Comparison of ENCODE assay signal across 8 cellular contexts in the genomic region with DNA sequence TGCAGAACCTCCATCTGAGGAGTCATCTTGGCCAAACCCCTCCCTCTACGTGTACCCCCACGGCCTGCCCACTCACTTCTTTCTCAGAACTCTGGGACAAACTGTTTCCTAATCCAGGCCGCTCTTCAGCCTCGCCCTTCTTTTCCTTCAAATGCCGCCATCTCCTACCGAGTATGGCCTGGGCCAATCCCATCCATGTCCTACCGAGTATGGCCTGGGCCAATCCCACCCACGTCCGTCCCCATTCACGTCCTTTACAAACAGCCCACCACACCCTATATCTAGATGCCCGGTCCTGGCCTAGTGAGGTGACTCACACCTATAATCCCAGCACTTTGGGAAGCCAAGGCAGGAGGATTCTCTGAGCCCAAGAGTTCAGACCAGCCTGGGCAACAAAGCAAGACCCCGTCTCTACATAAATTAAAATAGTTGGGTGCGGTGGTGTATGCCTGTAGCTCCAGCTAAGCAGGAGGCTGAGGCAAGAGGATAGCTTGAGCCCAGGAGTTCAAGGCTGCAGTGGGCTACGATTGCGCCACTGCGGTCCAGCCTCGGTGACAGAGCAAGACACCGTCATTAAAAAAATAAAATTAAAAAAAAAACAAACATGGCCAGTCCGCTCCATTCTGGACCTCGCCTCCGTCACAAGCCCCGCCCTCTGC. TPM values are rescaled to one million over a fixed set of nuclear protein-coding genes. Genes with fewer than 3 reads are reported as not detected.
A peak's percentile ranks its signal among the peaks of the same experiment; 100 is the strongest.
DNase-seq lines count a peak whose midpoint lies in the region; ATAC-seq, FAIRE-seq and TF ChIP-seq lines count a peak whose summit lies in the region.

No MANE protein-coding gene starts in this region.

- H3K4me3 ChIP-seq in bronchial epithelial cell (ENCODE audit: low read depth, low read length), result peak overlapping the region; percentile 65
- H3K4me3 ChIP-seq in mucosa of rectum (ENCODE audit: low read length in 2 of 2), result peak overlapping the region; percentile 79 to 84

- ATAC-seq in stimulated activated naive CD8-positive, alpha-beta T cell treated with anti-CD3 and anti-CD28 coated beads, Interleukin-15, Interleukin-2, amounts not matched to agents 100 U/mL and 50 U/mL, for 24 hours, result no peak

- no peaks in the 10 kb centered on the region for H3K36me3 Mint-ChIP-seq in stimulated activated naive CD8-positive, alpha-beta T cell treated with anti-CD3 and anti-CD28 coated beads, Interleukin-15, Interleukin-2, amounts not matched to agents 100 ng/mL and 50 ng/mL, for 24 hours (ENCODE audit: low read depth)

- H3K36me3 ChIP-seq in bronchial epithelial cell (ENCODE audit: control insufficient read depth, insufficient read depth, low read length), result peaks cover 1% of the 10 kb centered on the region
- H3K36me3 ChIP-seq in mucosa of rectum (ENCODE audit: control insufficient read depth in 2 of 2, insufficient read depth in 2 of 2, low read length in 2 of 2), result no peaks in the 10 kb centered on the region

- H3K27me3 ChIP-seq in bronchial epithelial cell (ENCODE audit: control insufficient read depth, insufficient read depth, low read length), result no peaks in the 10 kb centered on the region
- H3K27me3 ChIP-seq in mucosa of rectum (ENCODE audit: control insufficient read depth in 2 of 2, insufficient read depth in 2 of 2, low read length in 2 of 2), result no peaks in the 10 kb centered on the region

- no peak overlapping the region for H3K9ac ChIP-seq in mucosa of rectum (ENCODE audit: low read depth in 1 of 2, low read length in 2 of 2)

- FAIRE-seq in bronchial epithelial cell (lab: Jason Lieb, UNC) (no peak), HTR-8/SVneo (lab: Jason Lieb, UNC) (no peak)

- peak overlapping the region; percentile 96 for H3K4me3 Mint-ChIP-seq in stimulated activated naive CD8-positive, alpha-beta T cell treated with anti-CD3 and anti-CD28 coated beads, Interleukin-15, Interleukin-2, amounts not matched to agents 100 ng/mL and 50 ng/mL, for 24 hours

- H3K27ac ChIP-seq in mucosa of rectum (ENCODE audit: low read depth in 2 of 2, low read length in 2 of 2), result no peak overlapping the region

- no peaks in the 10 kb centered on the region for H3K9me3 Mint-ChIP-seq in stimulated activated naive CD8-positive, alpha-beta T cell treated with anti-CD3 and anti-CD28 coated beads, Interleukin-15, Interleukin-2, amounts not matched to agents 100 ng/mL and 50 ng/mL, for 24 hours

- H3K9me3 ChIP-seq in mucosa of rectum (ENCODE audit: control insufficient read depth in 2 of 2, low read length in 2 of 2), result no peaks in the 10 kb centered on the region

- no peaks in the 10 kb centered on the region for H3K27me3 Mint-ChIP-seq in stimulated activated naive CD8-positive, alpha-beta T cell treated with anti-CD3 and anti-CD28 coated beads, Interleukin-15, Interleukin-2, amounts not matched to agents 100 ng/mL and 50 ng/mL, for 24 hours

- H3K4me1 ChIP-seq in mucosa of rectum (ENCODE audit: control insufficient read depth in 2 of 2, insufficient read depth in 2 of 2, low read length in 2 of 2), result peaks cover 0 to 3% of the 10 kb centered on the region in 2 donors

- H3K4me1 Mint-ChIP-seq in stimulated activated naive CD8-positive, alpha-beta T cell treated with anti-CD3 and anti-CD28 coated beads, Interleukin-15, Interleukin-2, amounts not matched to agents 100 ng/mL and 50 ng/mL, for 24 hours (ENCODE audit: low read depth), result peaks cover 9% of the 10 kb centered on the region

- no peak for TF ChIP-seq CTCF in bronchial epithelial cell (IDR thresholded peaks at IDR 0.05; ENCODE audit: insufficient read depth, low read length, severe bottlenecking)

- peak overlapping the region; percentile 88 for H3K27ac Mint-ChIP-seq in stimulated activated naive CD8-positive, alpha-beta T cell treated with anti-CD3 and anti-CD28 coated beads, Interleukin-15, Interleukin-2, amounts not matched to agents 100 ng/mL and 50 ng/mL, for 24 hours

- no peak for DNase-seq in stimulated activated naive CD8-positive, alpha-beta T cell treated with anti-CD3 and anti-CD28 coated beads, Interleukin-15, Interleukin-2, amounts not matched to agents 100 U/mL and 50 U/mL, for 24 hours
- DNase-seq in bronchial epithelial cell (ENCODE audit: low read depth) (no peak), GM19238 (ENCODE audit: insufficient read length, low spot score) (no peak), HTR-8/SVneo (ENCODE audit: insufficient read length, low spot score) (no peak), AG08396 (ENCODE audit: low spot score) (no peak), DMS153 treated with DMSO at 0.1 percent for 48 hours (lab: John Stamatoyannopoulos, UW; ENCODE audit: unreplicated experiment) (no peak)

RNA-seq across cellular contexts. Expression of a gene that starts 1.0 kb away (rescaled TPM):
- 20.5 and 23.9 TPM in 2 replicates for total RNA-seq in bronchial epithelial cell

RNA-seq across cellular contexts. Expression of a gene that starts 27.8 kb away (rescaled TPM):
- 0.26 and 0.64 TPM in 2 replicates for total RNA-seq in bronchial epithelial cell
